8 cellular contexts compared by ENCODE assay signal in the genomic region with DNA sequence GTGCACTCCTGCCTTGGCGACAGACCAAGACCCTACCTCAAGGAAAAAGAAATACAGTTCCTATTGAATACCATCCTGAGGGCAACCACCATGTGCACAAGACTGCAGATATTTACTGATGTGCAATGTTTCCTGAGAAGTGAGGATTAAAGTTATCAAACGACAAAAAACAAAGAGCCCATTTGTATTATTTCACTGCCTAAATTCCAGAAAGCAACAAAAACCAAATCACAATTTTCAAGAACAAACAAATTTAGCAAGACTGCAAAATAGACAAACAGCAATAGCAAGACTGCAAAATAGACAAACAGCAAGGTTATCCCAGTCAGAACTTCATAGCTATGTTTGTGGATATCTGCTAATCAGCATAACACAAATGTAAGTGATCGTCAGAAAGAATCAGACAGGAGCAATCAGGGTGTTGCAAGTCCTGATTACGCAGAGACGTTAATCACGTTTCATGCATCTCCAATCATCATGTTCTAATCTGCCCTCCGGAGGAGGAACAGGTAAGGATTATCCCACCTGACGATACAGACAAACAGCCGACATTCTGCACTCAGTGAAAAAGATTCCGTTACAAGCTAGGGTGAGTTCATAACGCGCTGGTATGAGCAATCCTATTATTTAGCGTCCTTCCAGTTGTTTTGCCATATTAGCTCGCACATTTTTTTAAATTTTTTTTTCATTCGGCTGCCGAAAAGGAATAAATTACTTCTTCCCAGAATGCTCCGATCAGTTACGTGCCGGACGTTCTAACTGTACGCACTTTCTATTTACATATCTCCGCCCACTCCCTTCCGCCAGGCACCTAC. TPM values are rescaled to one million over a fixed set of nuclear protein-coding genes. Genes with fewer than 3 reads are reported as not detected.
DNase-seq lines count a peak whose midpoint lies in the region; ATAC-seq and TF ChIP-seq lines count a peak whose summit lies in the region.

No MANE protein-coding gene starts in this region.

- H3K9me3 ChIP-seq in ascending aorta: no peaks in the 10 kb centered on the region
- no peaks in the 10 kb centered on the region for H3K9me3 ChIP-seq in right cardiac atrium (ENCODE audit: control insufficient read depth, low read length)

- WGBS in right cardiac atrium: under 1% methylated on average over 23 of the region's 23 CpGs

- H3K4me1 ChIP-seq in ascending aorta: peaks cover 0 to 17% of the 10 kb centered on the region in 2 donors
- H3K4me1 ChIP-seq in right cardiac atrium (ENCODE audit: control insufficient read depth, insufficient read depth, low read length): peaks cover 6% of the 10 kb centered on the region

- intact Hi-C loops in ascending aorta (cut with DNase I) (loop anchor here (5.0 to 10.0 kb wide), 2 partner anchors 49 to 588 kb away; partner anchors contain the start of gene MPDU1), right cardiac atrium (cut with DNase I) (loop anchor here in 1 of 4 donors (10.0 kb wide), 1 partner anchor 48 kb away; the partner anchor contains the start of gene HES7)

- H3K27ac ChIP-seq in ascending aorta (peak overlapping the region; percentile 78 to 89), right cardiac atrium (ENCODE audit: low read length) (peak overlapping the region; percentile 95)

- H3K27me3 ChIP-seq in ascending aorta (no peaks in the 10 kb centered on the region), right cardiac atrium (ENCODE audit: control insufficient read depth, insufficient read depth) (no peaks in the 10 kb centered on the region)

- H3K4me3 ChIP-seq in ascending aorta (peak overlapping the region; percentile 50 to 58), right cardiac atrium (ENCODE audit: low read length) (peak overlapping the region; percentile 63)

- ATAC-seq in HG02885 (IDR thresholded peaks at IDR 0.05; ENCODE audit: poor library complexity, unreplicated experiment) (peak; percentile 73), right cardiac atrium (peak; percentile 88 to 89)

- DNase-seq in activated gamma-delta T cell treated with Interleukin-2 at 50 U/mL for 16 hours (peak; percentile 75), activated gamma-delta T cell (lab: John Stamatoyannopoulos, UW) (no peak), NCI-H146 (lab: John Stamatoyannopoulos, UW) (peak; percentile 94), SW480 (ENCODE audit: low spot score) (peak; percentile 99), ascending aorta (ENCODE audit: low spot score in 2 of 2) (peak in 1 of 2 donors; percentile 93), right cardiac atrium (peak; percentile 68 to 84 (median 71)), pulmonary artery endothelial cell (ENCODE audit: low read depth, low spot score) (peak; percentile 88)

- H3K36me3 ChIP-seq in ascending aorta: no peaks in the 10 kb centered on the region

- no peak for TF ChIP-seq CTCF in ascending aorta (IDR thresholded peaks at IDR 0.05)

RNA-seq across cellular contexts. Expression of gene TMEM107, which starts 2.9 kb away (rescaled TPM):
- total RNA-seq in ascending aorta (1.6 TPM), right cardiac atrium (10 to 100 TPM in 2 of 4 donors, 1 to 10 TPM in 2; 7.1 to 11.4 (median 9.2) TPM), pulmonary artery endothelial cell (15.8 and 33.2 TPM in 2 replicates)
- polyA plus RNA-seq in right cardiac atrium: 7.2 TPM

RNA-seq across cellular contexts. Expression of gene VAMP2, which starts 10.5 kb away (rescaled TPM):
- 28.3 TPM for total RNA-seq in ascending aorta
- 10 to 100 TPM; 68.7 to 74.9 (median 71.8) TPM for total RNA-seq in right cardiac atrium
- polyA plus RNA-seq in right cardiac atrium: 50.2 TPM
- 3.9 and 4.0 TPM in 2 replicates for total RNA-seq in pulmonary artery endothelial cell

RNA-seq across cellular contexts. Expression of gene BORCS6, which starts 16.7 kb away (rescaled TPM):
- 29.5 TPM for total RNA-seq in ascending aorta
- total RNA-seq in right cardiac atrium: 1 to 10 TPM; 7.0 to 9.9 (median 9.6) TPM
- 7.3 TPM for polyA plus RNA-seq in right cardiac atrium
- total RNA-seq in pulmonary artery endothelial cell: 9.6 and 13.4 TPM in 2 replicates

RNA-seq across cellular contexts. Expression of gene PER1, which starts 21.1 kb away (rescaled TPM):
- total RNA-seq in ascending aorta (178 TPM), right cardiac atrium (100 to 1,000 TPM in 3 of 4 donors, 10 to 100 TPM in 1; 96.2 to 150 (median 124) TPM), pulmonary artery endothelial cell (8.0 and 11.3 TPM in 2 replicates)
- 110 TPM for polyA plus RNA-seq in right cardiac atrium

RNA-seq across cellular contexts. Expression of gene AURKB, which starts 37.1 kb away (rescaled TPM):
- total RNA-seq in ascending aorta (not detected), right cardiac atrium (1 to 10 TPM in 2 of 4 donors, not detected in 2; 1.1 to 1.3 TPM), pulmonary artery endothelial cell (34.4 and 60.2 TPM in 2 replicates)
- polyA plus RNA-seq in right cardiac atrium: 0.45 TPM
